In the genomic region with DNA sequence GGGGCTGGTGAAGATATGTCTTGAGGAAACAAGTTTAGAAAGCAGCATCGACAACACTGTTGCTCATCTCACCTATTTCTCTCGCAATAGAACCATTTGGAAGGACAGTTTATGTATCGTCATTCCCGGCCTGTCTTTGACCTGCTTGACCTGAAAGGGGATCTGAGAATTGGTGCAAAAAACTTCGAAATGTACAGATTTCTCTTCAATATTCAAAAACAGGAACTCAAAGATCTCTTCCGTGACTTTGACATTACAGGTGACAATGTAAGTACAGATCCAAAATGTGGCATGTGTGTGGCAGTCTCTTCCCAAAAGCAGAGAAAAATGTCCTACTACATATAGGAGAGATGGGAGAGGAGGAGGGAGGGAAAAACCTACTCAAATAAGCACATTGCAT, we compare ENCODE assay signal across 19 cellular contexts. TPM values are rescaled to one million over a fixed set of nuclear protein-coding genes. Genes with fewer than 3 reads are reported as not detected.
A peak's percentile ranks its signal among the peaks of the same experiment; 100 is the strongest.
DNase-seq lines count a peak whose midpoint lies in the region; ATAC-seq and TF ChIP-seq lines count a peak whose summit lies in the region.
"Had no signal": no experiment of that assay in that cellular context is flagged by ENCODE, and none has a peak within 500 bp of the region (broad histone marks: within the 10 kb centered on the region; RNA-seq: fewer than 3 reads in every experiment).

No MANE protein-coding gene starts in this region.

- peak overlapping the region; percentile 78 for H3K4me2 ChIP-seq in OCI-LY3 (ENCODE audit: low read length)

- intact Hi-C loops in dendritic cell treated with granulocyte-macrophage colony-stimulating factor and Interleukin-4, amounts not matched to agents 40 ng/mL and 50 ng/mL, for 4 days (cut with micrococcal nuclease) = no loop called here
- intact Hi-C loops in uterus (cut with DNase I; ENCODE audit: low total_unique reads) = no loop called here

- peak overlapping the region; percentile 67; the same call in 1 of the 2 replicates for H2AFZ ChIP-seq in OCI-LY3 (ENCODE audit: low read depth, low read length)
- H2AFZ ChIP-seq: GM23248 had no signal

- H3K4me3 Mint-ChIP-seq in dendritic cell treated with granulocyte-macrophage colony-stimulating factor and Interleukin-4, amounts not matched to agents 40 ng/mL and 50 ng/mL, for 4 days = peak overlapping the region; percentile 4
- H3K4me3 Mint-ChIP-seq in stimulated activated memory B cell treated with anti-CD40 and anti-IgM and Interleukin-4, amounts not matched to agents 10 μg/mL and 1 μg/mL and 100 μg/mL, for 72 hours = peak overlapping the region; percentile 57
- H3K4me3 Mint-ChIP-seq: CD4-positive, alpha-beta memory T cell had no signal

- TF ChIP-seq CTCF in OCI-LY3 (IDR thresholded peaks at IDR 0.05; ENCODE audit: low read depth, low read length) = no peak
- no peak for TF ChIP-seq CTCF in uterus (IDR thresholded peaks at IDR 0.05)

- DNase-seq in CD1c-positive myeloid dendritic cell (ENCODE audit: extremely low spot score) (peak; percentile 50), uterus (no peak), DMS153 treated with DMSO at 0.1 percent for 48 hours (lab: John Stamatoyannopoulos, UW; ENCODE audit: unreplicated experiment) (no peak)
- DNase-seq in activated CD4-positive, alpha-beta T cell treated with anti-CD3 and anti-CD28 coated beads for 1 hour = no peak
- DNase-seq: ACHN; CD4-positive, alpha-beta memory T cell; DMS153; DND-41; EL; GM23248; IMR-90; KBM-7 had no signal

- H3K36me3 Mint-ChIP-seq in dendritic cell treated with granulocyte-macrophage colony-stimulating factor and Interleukin-4, amounts not matched to agents 40 ng/mL and 50 ng/mL, for 4 days (ENCODE audit: low read depth) = no peaks in the 10 kb centered on the region
- no peaks in the 10 kb centered on the region for H3K36me3 Mint-ChIP-seq in stimulated activated memory B cell treated with anti-CD40 and anti-IgM and Interleukin-4, amounts not matched to agents 10 μg/mL and 1 μg/mL and 100 μg/mL, for 72 hours
- H3K36me3 Mint-ChIP-seq: CD4-positive, alpha-beta memory T cell had no signal

- peak overlapping the region; percentile 70 for H3K27ac Mint-ChIP-seq in dendritic cell treated with granulocyte-macrophage colony-stimulating factor and Interleukin-4, amounts not matched to agents 40 ng/mL and 50 ng/mL, for 4 days
- H3K27ac Mint-ChIP-seq in stimulated activated memory B cell treated with anti-CD40 and anti-IgM and Interleukin-4, amounts not matched to agents 10 μg/mL and 1 μg/mL and 100 μg/mL, for 72 hours = peak overlapping the region; percentile 42

- peaks cover 3% of the 10 kb centered on the region for H3K27me3 Mint-ChIP-seq in dendritic cell treated with granulocyte-macrophage colony-stimulating factor and Interleukin-4, amounts not matched to agents 40 ng/mL and 50 ng/mL, for 4 days
- no peaks in the 10 kb centered on the region for H3K27me3 Mint-ChIP-seq in stimulated activated memory B cell treated with anti-CD40 and anti-IgM and Interleukin-4, amounts not matched to agents 10 μg/mL and 1 μg/mL and 100 μg/mL, for 72 hours

- no peak for TF ChIP-seq POLR2A in uterus (IDR thresholded peaks at IDR 0.05)

- no peaks in the 10 kb centered on the region for H3K27me3 ChIP-seq in OCI-LY3 (ENCODE audit: low read depth, low read length)
- H3K27me3 ChIP-seq in uterus = no peaks in the 10 kb centered on the region

- H3K4me1 ChIP-seq in OCI-LY3 (ENCODE audit: low read length) (peaks cover 28% of the 10 kb centered on the region), uterus (no peaks in the 10 kb centered on the region)
- H3K4me1 ChIP-seq: HAP-1 had no signal

- ATAC-seq in stimulated activated memory B cell treated with anti-CD40 and anti-IgM and Interleukin-4, amounts not matched to agents 10 μg/mL and 1 μg/mL and 100 μg/mL, for 72 hours = peak; percentile 67

- H3K27ac ChIP-seq in OCI-LY3 (ENCODE audit: low read length) (peak overlapping the region; percentile 63), uterus (no peak overlapping the region)
- H3K27ac ChIP-seq: C4-2B, GM23248 had no signal

- H3K9me3 ChIP-seq in OCI-LY3 (ENCODE audit: insufficient read depth, low read length) (no peaks in the 10 kb centered on the region), uterus (no peaks in the 10 kb centered on the region)

- H3K36me3 ChIP-seq in OCI-LY3 (replicated peaks; ENCODE audit: low read depth, low read length) = no peaks in the 10 kb centered on the region
- no peaks in the 10 kb centered on the region for H3K36me3 ChIP-seq in uterus
- H3K36me3 ChIP-seq: HAP-1 had no signal

- H3K9me3 Mint-ChIP-seq in dendritic cell treated with granulocyte-macrophage colony-stimulating factor and Interleukin-4, amounts not matched to agents 40 ng/mL and 50 ng/mL, for 4 days = peaks cover 6% of the 10 kb centered on the region
- no peaks in the 10 kb centered on the region for H3K9me3 Mint-ChIP-seq in stimulated activated memory B cell treated with anti-CD40 and anti-IgM and Interleukin-4, amounts not matched to agents 10 μg/mL and 1 μg/mL and 100 μg/mL, for 72 hours
- H3K9me3 Mint-ChIP-seq: CD4-positive, alpha-beta memory T cell had no signal

- no peaks in the 10 kb centered on the region for H3K79me2 ChIP-seq in OCI-LY3 (ENCODE audit: low read length)

- peak overlapping the region; percentile 3; the same call in 1 of the 2 replicates for H3K9ac ChIP-seq in OCI-LY3 (ENCODE audit: low read length)
- H3K9ac ChIP-seq: GM23248 had no signal

- H3K4me3 ChIP-seq in OCI-LY3 (ENCODE audit: low read length) (peak overlapping the region; percentile 70), uterus (no peak overlapping the region)
- H3K4me3 ChIP-seq: GM23248, HAP-1 had no signal

- H3K4me1 Mint-ChIP-seq in dendritic cell treated with granulocyte-macrophage colony-stimulating factor and Interleukin-4, amounts not matched to agents 40 ng/mL and 50 ng/mL, for 4 days (ENCODE audit: low read depth) = peaks cover 46% of the 10 kb centered on the region
- H3K4me1 Mint-ChIP-seq in stimulated activated memory B cell treated with anti-CD40 and anti-IgM and Interleukin-4, amounts not matched to agents 10 μg/mL and 1 μg/mL and 100 μg/mL, for 72 hours = peaks cover 29% of the 10 kb centered on the region

- H4K20me1 ChIP-seq in OCI-LY3 (ENCODE audit: insufficient read depth, low read length) = no peaks in the 10 kb centered on the region

RNA-seq across cellular contexts. Expression of a gene that starts 6.5 kb away (rescaled TPM):
- total RNA-seq in uterus = not detected
- total RNA-seq: CD4-positive, alpha-beta memory T cell; G401; GM23248; H4; IMR-90 had no signal

RNA-seq across cellular contexts. Expression of a gene that starts 12.5 kb away (rescaled TPM):
- total RNA-seq in uterus = 10 to 100 TPM in 2 of 4 donors, 1 to 10 TPM in 2; 3.3 to 24.6 (median 13.4) TPM
